Comparison of ENCODE assay signal across 19 cellular contexts in the genomic region with DNA sequence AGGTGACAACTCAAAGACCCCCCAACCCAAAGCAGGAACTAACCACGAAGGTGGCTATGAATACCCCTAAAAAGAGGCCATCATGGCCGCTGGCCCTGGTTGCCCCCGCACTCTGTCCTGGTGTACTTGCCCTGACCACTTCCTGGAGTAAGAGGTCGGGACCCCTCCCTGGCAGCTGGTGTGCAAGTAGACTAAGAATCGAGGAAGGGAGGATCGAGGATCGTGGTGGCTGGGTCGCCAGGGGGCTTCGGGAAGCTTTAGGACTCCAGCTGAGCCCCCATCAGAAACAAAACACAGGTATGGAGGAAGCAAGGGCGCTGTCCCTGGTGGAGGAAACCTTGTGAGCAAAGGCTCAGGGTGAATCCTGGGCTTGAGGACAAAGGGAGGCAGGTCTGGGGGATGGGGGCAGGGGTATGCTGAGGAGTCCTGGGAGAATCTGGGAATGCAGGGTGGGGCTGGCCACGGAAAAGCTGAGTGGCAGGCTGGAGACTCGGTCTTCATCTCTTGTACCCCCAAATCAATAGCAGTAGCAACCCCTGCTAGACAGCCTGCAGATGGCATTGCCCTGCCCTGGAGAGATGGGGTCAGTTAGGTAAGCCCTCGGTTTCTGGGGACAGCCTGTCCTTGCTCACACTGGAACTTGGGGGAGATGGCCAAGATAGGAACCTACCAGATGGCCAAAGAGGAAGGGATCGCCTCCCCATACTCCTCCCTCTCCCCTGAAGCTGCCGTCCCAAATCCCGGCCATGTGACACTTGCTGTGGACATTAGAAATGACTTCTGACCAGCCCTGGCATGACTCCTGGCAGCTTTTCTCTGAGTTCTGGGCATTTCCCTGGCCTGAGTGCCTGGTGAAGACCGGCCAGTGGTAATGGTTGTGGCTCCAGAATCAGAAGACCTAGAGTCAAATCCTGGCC. TPM values are rescaled to one million over a fixed set of nuclear protein-coding genes. Genes with fewer than 3 reads are reported as not detected.
DNase-seq lines count a peak whose midpoint lies in the region; ATAC-seq, FAIRE-seq and TF ChIP-seq lines count a peak whose summit lies in the region.
"Had no signal": no experiment of that assay in that cellular context is flagged by ENCODE, and none has a peak within 500 bp of the region (broad histone marks: within the 10 kb centered on the region; RNA-seq: fewer than 3 reads in every experiment).

No MANE protein-coding gene starts in this region.

- TF ChIP-seq CTCF in H9 (conservative IDR thresholded peaks at IDR 0.05): no peak; the same call in 2 of the 3 replicates
- no peak for TF ChIP-seq CTCF in H1 (IDR thresholded peaks at IDR 0.05; ENCODE audit: control extremely low read depth in 1 of 3, insufficient read depth in 1 of 3, low read depth in 1 of 3, low read length in 3 of 3)

- H3K36me3 ChIP-seq in H1 (ENCODE audit: control insufficient read depth in 2 of 4, insufficient read depth in 4 of 4, low read length in 3 of 4): no peaks in the 10 kb centered on the region
- no peaks in the 10 kb centered on the region for H3K36me3 ChIP-seq in CD8-positive, alpha-beta memory T cell (ENCODE audit: insufficient read depth, low read length)

- H2BK12ac ChIP-seq in H9 (ENCODE audit: insufficient read length, low read depth, low read length) (no peak overlapping the region), H1 (ENCODE audit: low read depth, low read length) (peak overlapping the region; percentile 39; the same call in 1 of the 2 replicates)

- no peaks in the 10 kb centered on the region for H3K79me1 ChIP-seq in H9 (ENCODE audit: insufficient read depth, low read depth, low read length, poor library complexity, severe bottlenecking)
- no peaks in the 10 kb centered on the region for H3K79me1 ChIP-seq in H1 (ENCODE audit: low read depth, low read length)

- no peak for FAIRE-seq in H1 (lab: Jason Lieb, UNC)

- DNase-seq in CMK (ENCODE audit: low read depth): peak; percentile 7
- DNase-seq in H9: no peak
- no peak for DNase-seq in H1 (ENCODE audit: low read depth in 1 of 2, low spot score in 2 of 2)
- DNase-seq in mesenteric fat pad (ENCODE audit: low spot score): peak; percentile 69
- DNase-seq in dedifferentiated amniotic fluid mesenchymal stem cell (ENCODE audit: extremely low spot score): no peak
- no peak for DNase-seq in CD8-positive, alpha-beta memory T cell
- DNase-seq in HCEC 1CT: no peak
- DNase-seq: ACHN; AML-193; CD4-positive, CD25-positive, alpha-beta regulatory T cell; DMS79; NCI-H1930; NCI-H446; OCI-M1; RPMI8226; SIG-M5 had no signal

- H3K18ac ChIP-seq in H9 (ENCODE audit: insufficient read length, low read depth, low read length) (no peak overlapping the region), H1 (ENCODE audit: extremely low read depth, low read length) (peak overlapping the region; percentile 71; the same call in 1 of the 2 replicates)

- CTCF ChIA-PET in H1 (lab: Charles Lee; ENCODE audit: partially characterized antibody): interaction anchor here (1.0 to 1.9 kb wide), 4 partner anchors 18 to 149 kb away, joined by 3 to 8 read pairs (median 4); no protein-coding TSS in a partner anchor
- CTCF ChIA-PET in CD8-positive, alpha-beta memory T cell (lab: Charles Lee): interaction anchor here (0.9 kb wide), 1 partner anchor 22 kb away, joined by 5 read pairs; no protein-coding TSS in a partner anchor

- H3T11ph ChIP-seq in H9 (ENCODE audit: low read length): no peak overlapping the region

- TF ChIP-seq EP300 in H1 (IDR thresholded peaks at IDR 0.05; ENCODE audit: borderline replicate concordance in 1 of 2, low read depth in 2 of 2, low read length in 2 of 2): no peak

- no peaks in the 10 kb centered on the region for H3K9me3 ChIP-seq in H9 (ENCODE audit: control insufficient read depth, low read depth, low read length)
- no peaks in the 10 kb centered on the region for H3K9me3 ChIP-seq in H1 (ENCODE audit: insufficient read depth in 2 of 2, low read depth in 1 of 2, low read length in 1 of 2)
- no peaks in the 10 kb centered on the region for H3K9me3 ChIP-seq in CD8-positive, alpha-beta memory T cell (ENCODE audit: low read length)

- peak overlapping the region in 1 of 4 experiments; percentile 40; a peak in 1 of 8 replicates for H3K4me3 ChIP-seq in H1 (ENCODE audit: extremely low read depth in 1 of 4, insufficient read depth in 2 of 4, low read depth in 3 of 4, low read length in 4 of 4)
- H3K4me3 ChIP-seq in CD8-positive, alpha-beta memory T cell (ENCODE audit: low read length): no peak overlapping the region

- H3K23ac ChIP-seq in H9 (ENCODE audit: insufficient read length, low read depth, low read length) (no peak overlapping the region), H1 (ENCODE audit: insufficient read length) (no peak overlapping the region)

- peaks cover 7% of the 10 kb centered on the region; the same call in 1 of the 2 replicates for H3K4me1 ChIP-seq in H9 (ENCODE audit: insufficient read depth, low read length)
- peaks cover 7 to 31% (median 16%) of the 10 kb centered on the region in 4 experiments for H3K4me1 ChIP-seq in H1 (replicated peaks in 1 of 4; ENCODE audit: control insufficient read depth in 3 of 4, insufficient read depth in 4 of 4, low read length in 3 of 4)
- H3K4me1 ChIP-seq in CD8-positive, alpha-beta memory T cell (ENCODE audit: insufficient read depth, low read length): no peaks in the 10 kb centered on the region

- H2BK120ac ChIP-seq in H9 (ENCODE audit: low read depth, low read length, poor library complexity, severe bottlenecking) (no peak overlapping the region), H1 (replicated peaks; ENCODE audit: low read depth, low read length) (peak overlapping the region; percentile 45)

- H3K9ac ChIP-seq in H9 (ENCODE audit: extremely low read depth, insufficient read length, low read length) (no peak overlapping the region), H1 (replicated peaks in 1 of 4; ENCODE audit: extremely low read depth in 1 of 4, low read depth in 3 of 4, low read length in 3 of 4) (no peak overlapping the region)

- H3K79me2 ChIP-seq in H9 (ENCODE audit: insufficient read depth, low read length): no peaks in the 10 kb centered on the region
- H3K79me2 ChIP-seq in H1 (ENCODE audit: control insufficient read depth in 1 of 2, insufficient read depth in 2 of 2, low read length in 2 of 2): no peaks in the 10 kb centered on the region

- H4K91ac ChIP-seq in H9 (ENCODE audit: insufficient read length, low read depth, low read length) (no peak overlapping the region), H1 (replicated peaks; ENCODE audit: insufficient read length, low read length) (peak overlapping the region; percentile 26)

- H3K27ac ChIP-seq in H9 (ENCODE audit: insufficient read length, low read depth, low read length): no peak overlapping the region
- H3K27ac ChIP-seq in H1 (ENCODE audit: low read depth, low read length): no peak overlapping the region
- no peak overlapping the region for H3K27ac ChIP-seq in CD8-positive, alpha-beta memory T cell (ENCODE audit: low read depth, low read length)

- no peak overlapping the region for H2BK20ac ChIP-seq in H9 (ENCODE audit: low read depth, low read length, poor library complexity, severe bottlenecking)
- 0 out of 2 replicates have a peak overlapping the region, but pooled peaks have one; percentile 80 for H2BK20ac ChIP-seq in H1 (ENCODE audit: low read length)

- no peaks in the 10 kb centered on the region for H3K36me3 Mint-ChIP-seq in H9 (ENCODE audit: insufficient read depth in 1 of 3, low read depth in 3 of 3)
- H3K36me3 Mint-ChIP-seq in CD8-positive, alpha-beta memory T cell: no peaks in the 10 kb centered on the region
- H3K36me3 Mint-ChIP-seq: CD4-positive, CD25-positive, alpha-beta regulatory T cell had no signal

- no peak overlapping the region for H3K4me2 ChIP-seq in H9 (ENCODE audit: insufficient read depth, insufficient read length, low read length)
- H3K4me2 ChIP-seq in H1 (ENCODE audit: insufficient read depth in 1 of 2, low read depth in 2 of 2, low read length in 2 of 2): peak overlapping the region; percentile 60 to 92; a peak in 3 of 4 replicates

- WGBS in H9 (ENCODE audit: extremely low coverage, insufficient read length, low lambda C conversion rate): no CpG with 5 or more reads among the region's 17 CpGs
- 80% methylated on average over 17 of the region's 17 CpGs; no CpG with 5 or more reads in 1 of the 2 experiments for WGBS in H1 (ENCODE audit: extremely low coverage in 1 of 2, insufficient coverage in 1 of 2, insufficient read length in 1 of 2, insufficient replicate concordance in 2 of 2, low coverage in 1 of 2, low lambda C conversion rate in 2 of 2, missing lambda C conversion rate in 1 of 2), 2 experiments

- H3K56ac ChIP-seq in H9 (ENCODE audit: insufficient read length, low read depth, low read length): no peak overlapping the region
- H3K56ac ChIP-seq in H1 (replicated peaks; ENCODE audit: insufficient read length, low read depth, low read length): no peak overlapping the region

- H3K9me3 Mint-ChIP-seq in H9: no peaks in the 10 kb centered on the region
- H3K9me3 Mint-ChIP-seq in CD8-positive, alpha-beta memory T cell: no peaks in the 10 kb centered on the region

- H3K4me1 Mint-ChIP-seq in H9: peaks cover 27 to 35% of the 10 kb centered on the region in 2 experiments
- no peaks in the 10 kb centered on the region for H3K4me1 Mint-ChIP-seq in CD8-positive, alpha-beta memory T cell
- H3K4me1 Mint-ChIP-seq: CD4-positive, CD25-positive, alpha-beta regulatory T cell had no signal

- H3K4me3 Mint-ChIP-seq in H9: peak overlapping the region; percentile 25 to 41; a peak in 3 of 5 replicates
- H3K4me3 Mint-ChIP-seq in CD8-positive, alpha-beta memory T cell: no peak overlapping the region
- H3K4me3 Mint-ChIP-seq: CD4-positive, CD25-positive, alpha-beta regulatory T cell had no signal

- H2AK5ac ChIP-seq in H9 (ENCODE audit: insufficient read length, low read length) (no peak overlapping the region), H1 (ENCODE audit: low read depth, low read length) (0 out of 2 replicates have a peak overlapping the region, but pooled peaks have one; percentile 45)

- H4K5ac ChIP-seq in H9 (ENCODE audit: insufficient read length, low read depth, low read length): no peak overlapping the region
- no peak overlapping the region for H4K5ac ChIP-seq in H1 (ENCODE audit: insufficient read length, low read depth, low read length)

- H3K27me3 ChIP-seq in H9 (ENCODE audit: insufficient read depth, low read length): no peaks in the 10 kb centered on the region; the same call in 1 of the 2 replicates
- peaks cover 0 to 7% (median 1%) of the 10 kb centered on the region in 4 experiments; a peak in 4 of 7 replicates for H3K27me3 ChIP-seq in H1 (replicated peaks in 1 of 4; ENCODE audit: control insufficient read depth in 3 of 4, extremely low read depth in 1 of 4, insufficient read depth in 3 of 4, low read length in 3 of 4)
- peaks cover 4% of the 10 kb centered on the region for H3K27me3 ChIP-seq in CD8-positive, alpha-beta memory T cell (ENCODE audit: insufficient read depth, low read length, poor library complexity, severe bottlenecking)

- TF ChIP-seq POLR2A in H1 (IDR thresholded peaks at IDR 0.05; ENCODE audit: control extremely low read depth in 1 of 2, low read depth in 2 of 2, low read length in 2 of 2): no peak

- H3K14ac ChIP-seq in H9 (ENCODE audit: insufficient read depth, low read length) (no peak overlapping the region), H1 (ENCODE audit: insufficient read length) (no peak overlapping the region)

- no peaks in the 10 kb centered on the region for H3K23me2 ChIP-seq in H9 (ENCODE audit: insufficient read length, low read depth, low read length, poor library complexity, severe bottlenecking)
- peaks cover 5% of the 10 kb centered on the region; the same call in 1 of the 2 replicates for H3K23me2 ChIP-seq in H1 (ENCODE audit: low read depth, low read length)

- ATAC-seq in GM21529 (IDR thresholded peaks at IDR 0.05; ENCODE audit: unreplicated experiment): no peak

- no peak overlapping the region; a peak in 1 of 7 replicates for H3K27ac Mint-ChIP-seq in H9
- H3K27ac Mint-ChIP-seq in CD8-positive, alpha-beta memory T cell: no peak overlapping the region
- H3K27ac Mint-ChIP-seq: CD4-positive, CD25-positive, alpha-beta regulatory T cell had no signal

- H2BK5ac ChIP-seq in H9 (ENCODE audit: insufficient read length, low read length) (no peak overlapping the region), H1 (ENCODE audit: low read depth, low read length) (0 out of 2 replicates have a peak overlapping the region, but pooled peaks have one; percentile 44)

- no peak overlapping the region for H3K4ac ChIP-seq in H9 (ENCODE audit: low read depth, low read length)
- peak overlapping the region; percentile 17 for H3K4ac ChIP-seq in H1 (replicated peaks; ENCODE audit: insufficient read length, low read depth, low read length)

- peaks cover 49% of the 10 kb centered on the region for H3K27me3 Mint-ChIP-seq in H9 (ENCODE audit: low read depth)
- peaks cover 11 to 47% of the 10 kb centered on the region in 2 donors for H3K27me3 Mint-ChIP-seq in CD8-positive, alpha-beta memory T cell

- H4K8ac ChIP-seq in H9 (replicated peaks; ENCODE audit: insufficient read length, low read depth, low read length): no peak overlapping the region
- no peak overlapping the region for H4K8ac ChIP-seq in H1 (ENCODE audit: extremely low read depth, insufficient read depth, low read length)

- H4K20me1 ChIP-seq in H9 (ENCODE audit: control insufficient read depth, insufficient read depth, insufficient read length) (no peaks in the 10 kb centered on the region), H1 (replicated peaks in 1 of 2; ENCODE audit: control insufficient read depth in 1 of 2, insufficient read depth in 2 of 2, low read length in 2 of 2) (peaks cover 0 to 1% of the 10 kb centered on the region in 2 experiments)

- TF ChIP-seq RAD21 in H1 (IDR thresholded peaks at IDR 0.05 in 1 of 2, conservative IDR thresholded peaks at IDR 0.05 in 1 of 2; ENCODE audit: low read depth in 2 of 2, low read length in 2 of 2): no peak

- POLR2A ChIA-PET in H1 (lab: Charles Lee; ENCODE audit: partially characterized antibody): interaction anchor here (0.9 to 1.2 kb wide), 2 partner anchors 9 to 16 kb away, joined by 3 read pairs; no protein-coding TSS in a partner anchor
- POLR2A ChIA-PET in CD8-positive, alpha-beta memory T cell (lab: Charles Lee): no interaction called here

- H2BK15ac ChIP-seq in H9 (ENCODE audit: low read depth, low read length) (no peak overlapping the region), H1 (ENCODE audit: low read length) (no peak overlapping the region)

- H2AFZ ChIP-seq in H9 (ENCODE audit: low read length): no peak overlapping the region
- H2AFZ ChIP-seq in H1 (ENCODE audit: low read length): no peak overlapping the region

RNA-seq across cellular contexts. Expression of a gene that starts 45.3 kb away (rescaled TPM):
- 0.11 TPM in 1 of 2 replicates, not detected in the other for total RNA-seq in H9 (2021)
- 0.45 and 0.48 TPM in 2 replicates for total RNA-seq in H1 (2021; fragmentation: NEBNext Ultra II Directional; extraction: Animal tissue kit (Norgen Biotek cat#: 25700))
- polyA plus RNA-seq in H1 (2011; rRNA removed): 0.19 and 0.29 TPM in 2 replicates
- 0.19 TPM for polyA plus RNA-seq in H1 (2011; cell fraction: cytosol; rRNA removed)
- polyA plus RNA-seq in H1 (2011; cell fraction: nucleus; rRNA removed): 0.40 TPM
- polyA plus RNA-seq in H1 (2012, experiment 1 of 2): 0.11 to 0.17 TPM (median 0.15 TPM) in 3 of 4 replicates, not detected in the other
- polyA plus RNA-seq in H1 (2012, experiment 2 of 2): 0.12 TPM
- 0.32 TPM for polyA plus RNA-seq in H1 (2013, experiment 1 of 2)
- polyA plus RNA-seq in H1 (2013, experiment 2 of 2): 0.39 TPM
- polyA minus RNA-seq in H1 (2011; rRNA and poly(A)+ RNA removed): 0.12 and 0.41 TPM in 2 replicates
- polyA minus RNA-seq in H1 (2011; cell fraction: cytosol; rRNA and poly(A)+ RNA removed): not detected
- polyA minus RNA-seq in H1 (2011; cell fraction: nucleus; rRNA and poly(A)+ RNA removed): not detected
- 0.22 TPM for total RNA-seq in mesenteric fat pad
- not detected for total RNA-seq in CD8-positive, alpha-beta memory T cell
- not detected for polyA plus RNA-seq in CD8-positive, alpha-beta memory T cell
- total RNA-seq: CD4-positive, CD25-positive, alpha-beta regulatory T cell; G401; LHCN-M2 had no signal
- polyA plus RNA-seq: CD4-positive, CD25-positive, alpha-beta regulatory T cell had no signal

Comparison
In these comparisons a context has a peak if more than half of its experiments do, and no peak if none do; other contexts are left out.
1. DNase-seq: peak in CMK (single experiment) and mesenteric fat pad (single experiment); none in H9 (single experiment), H1 (0 of 2), dedifferentiated amniotic fluid mesenchymal stem cell (single experiment), CD8-positive, alpha-beta memory T cell (0 of 5) and HCEC 1CT (single experiment).
2. H3K4me3 Mint-ChIP-seq: peak in H9 (2 of 2); none in CD8-positive, alpha-beta memory T cell (0 of 7).